ENCODE assay signal across 16 cellular contexts in the genomic region with DNA sequence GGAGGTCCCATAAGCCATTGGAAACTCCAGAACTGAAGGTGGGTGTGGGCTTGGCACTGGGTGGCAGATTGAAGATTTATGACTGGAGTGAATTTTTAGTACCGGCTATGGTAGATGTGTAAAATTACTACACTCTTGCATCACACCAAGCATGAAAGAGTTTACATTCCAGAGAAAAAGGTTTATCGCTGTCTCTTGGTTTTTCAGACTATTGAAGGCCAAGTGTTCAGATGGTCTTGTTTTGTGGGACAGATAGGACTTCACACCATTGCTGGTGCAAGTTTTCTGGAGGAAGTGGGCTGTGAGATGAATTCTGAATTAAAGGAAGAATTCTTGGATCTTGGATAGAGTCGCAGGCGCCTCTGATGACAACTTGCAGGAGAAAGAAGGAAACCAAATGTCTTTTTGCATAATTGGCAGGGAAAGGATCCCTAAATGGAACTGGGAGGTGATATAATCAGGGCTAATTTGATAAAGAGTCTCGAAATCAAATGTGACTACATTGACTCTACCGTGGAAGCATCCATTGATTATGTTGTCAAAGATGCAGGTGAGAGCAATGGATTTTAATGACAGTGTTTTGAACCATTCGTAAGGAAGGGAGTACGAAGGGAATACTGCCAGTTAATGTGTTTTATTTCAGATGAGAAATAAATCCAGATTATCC. TPM values are rescaled to one million over a fixed set of nuclear protein-coding genes. Genes with fewer than 3 reads are reported as not detected.
A peak's percentile ranks its signal among the peaks of the same experiment; 100 is the strongest.
DNase-seq lines count a peak whose midpoint lies in the region; ATAC-seq and TF ChIP-seq lines count a peak whose summit lies in the region.
"Had no signal": no experiment of that assay in that cellular context is flagged by ENCODE, and none has a peak within 500 bp of the region (broad histone marks: within the 10 kb centered on the region; RNA-seq: fewer than 3 reads in every experiment).

No MANE protein-coding gene starts in this region.

- intact Hi-C loops in left ventricle myocardium inferior (cut with micrococcal nuclease) = no loop called here

- no peak for ATAC-seq in activated CD8-positive, alpha-beta memory T cell treated with anti-CD3 and anti-CD28 coated beads, Interleukin-2, amount 10 ng/mL, durations not matched to agents 7 days and 5 days
- ATAC-seq: stimulated activated naive B cell treated with anti-CD40 and anti-IgM and Interleukin-4, amounts not matched to agents 10 μg/mL and 1 μg/mL and 100 μg/mL, for 72 hours had no signal

- no peaks in the 10 kb centered on the region for H3K27me3 ChIP-seq in left ventricle myocardium inferior (ENCODE audit: low read depth)
- H3K27me3 ChIP-seq: vagina had no signal

- no peaks in the 10 kb centered on the region for H3K36me3 ChIP-seq in HEK293 (ENCODE audit: control insufficient read depth in 2 of 2, insufficient read depth in 1 of 2, low read length in 2 of 2)
- H3K36me3 ChIP-seq in left ventricle myocardium inferior = no peaks in the 10 kb centered on the region
- H3K36me3 ChIP-seq: vagina had no signal

- TF ChIP-seq CTCF in AG09309 (IDR thresholded peaks at IDR 0.05; ENCODE audit: control insufficient read depth, insufficient read depth, low read depth, low read length, missing control alignments) (no peak), HEK293 (tag by site-specific recombination; IDR thresholded peaks at IDR 0.05) (no peak), left ventricle myocardium inferior (IDR thresholded peaks at IDR 0.05; ENCODE audit: borderline replicate concordance) (no peak), GM20000 (IDR thresholded peaks at IDR 0.05; ENCODE audit: extremely low read depth, missing control alignments) (no peak)

- CTCF ChIA-PET in HEK293 (lab: Yijun Ruan, JAX) = interaction anchor here (0.5 to 0.6 kb wide), 2 partner anchors 27 to 81 kb away, joined by 3 read pairs; no protein-coding TSS in a partner anchor
- CTCF ChIA-PET in activated CD8-positive, alpha-beta memory T cell treated with anti-CD3 and anti-CD28 coated beads, Interleukin-2, amount 10 ng/mL, durations not matched to agents 7 days and 5 days (lab: Charles Lee) = interaction anchor here (1.1 kb wide), 1 partner anchor 14 kb away, joined by 3 read pairs; a partner anchor contains a TSS

- H3K9me3 ChIP-seq in HEK293 (ENCODE audit: control insufficient read depth, insufficient read depth, low read depth, low read length) = no peaks in the 10 kb centered on the region
- no peaks in the 10 kb centered on the region for H3K9me3 ChIP-seq in left ventricle myocardium inferior (replicated peaks)
- H3K9me3 ChIP-seq: vagina had no signal

- no peaks in the 10 kb centered on the region for H3K4me1 ChIP-seq in HEK293 (ENCODE audit: control insufficient read depth, insufficient read depth, low read length)
- no peaks in the 10 kb centered on the region for H3K4me1 ChIP-seq in left ventricle myocardium inferior
- H3K4me1 ChIP-seq: vagina had no signal

- no peak overlapping the region for H3K4me3 Mint-ChIP-seq in activated CD8-positive, alpha-beta memory T cell treated with anti-CD3 and anti-CD28 coated beads, Interleukin-2, amount 10 ng/mL, durations not matched to agents 7 days and 5 days
- H3K4me3 Mint-ChIP-seq: activated naive CD4-positive, alpha-beta T cell treated with anti-CD3 and anti-CD28 coated beads for 36 hours; stimulated activated naive B cell treated with anti-CD40 and anti-IgM and Interleukin-4, amounts not matched to agents 10 μg/mL and 1 μg/mL and 100 μg/mL, for 72 hours had no signal

- POLR2A ChIA-PET in HEK293 (lab: Yijun Ruan, JAX) = interaction anchor here (0.7 kb wide), 1 partner anchor 14 kb away, joined by 4 read pairs; a partner anchor contains a TSS

- peaks cover 12% of the 10 kb centered on the region for H3K4me1 Mint-ChIP-seq in activated CD8-positive, alpha-beta memory T cell treated with anti-CD3 and anti-CD28 coated beads, Interleukin-2, amount 10 ng/mL, durations not matched to agents 7 days and 5 days

- peak overlapping the region; percentile 21 for H3K4me3 ChIP-seq in AG09309 (ENCODE audit: control insufficient read depth, low read depth, low read length)
- H3K4me3 ChIP-seq in HEK293 (ENCODE audit: low read depth, low read length) = no peak overlapping the region
- no peak overlapping the region for H3K4me3 ChIP-seq in left ventricle myocardium inferior
- H3K4me3 ChIP-seq: lung, vagina had no signal

- no peaks in the 10 kb centered on the region for H3K36me3 Mint-ChIP-seq in activated CD8-positive, alpha-beta memory T cell treated with anti-CD3 and anti-CD28 coated beads, Interleukin-2, amount 10 ng/mL, durations not matched to agents 7 days and 5 days
- H3K36me3 Mint-ChIP-seq: stimulated activated naive B cell treated with anti-CD40 and anti-IgM and Interleukin-4, amounts not matched to agents 10 μg/mL and 1 μg/mL and 100 μg/mL, for 72 hours had no signal

- no peaks in the 10 kb centered on the region for H3K27me3 Mint-ChIP-seq in activated CD8-positive, alpha-beta memory T cell treated with anti-CD3 and anti-CD28 coated beads, Interleukin-2, amount 10 ng/mL, durations not matched to agents 7 days and 5 days

- DNase-seq in AG09309 (ENCODE audit: low read depth) = peak; percentile 62
- peak; percentile 57 for DNase-seq in SW480 (ENCODE audit: low spot score)
- no peak for DNase-seq in left ventricle myocardium inferior
- DNase-seq in hepatic stellate cell (ENCODE audit: low spot score) = no peak
- no peak for DNase-seq in GM20000 (ENCODE audit: low spot score)
- no peak for DNase-seq in activated CD8-positive, alpha-beta memory T cell treated with anti-CD3 and anti-CD28 coated beads, Interleukin-2, amount 10 ng/mL, durations not matched to agents 7 days and 5 days
- DNase-seq in NK-92 (lab: John Stamatoyannopoulos, UW; ENCODE audit: unreplicated experiment) = no peak
- DNase-seq: activated naive CD4-positive, alpha-beta T cell treated with anti-CD3 and anti-CD28 coated beads for 36 hours; cerebellar nuclear complex; KG1; NCI-H187; NCI-H524 treated with DMSO at 0.1 percent for 48 hours; stimulated activated naive B cell treated with anti-CD40 and anti-IgM and Interleukin-4, amounts not matched to agents 10 μg/mL and 1 μg/mL and 100 μg/mL, for 72 hours had no signal

- H3K27ac ChIP-seq in HEK293 (ENCODE audit: extremely low read depth, low read depth, low read length) (no peak overlapping the region; the same call in 1 of the 2 replicates), left ventricle myocardium inferior (replicated peaks) (peak overlapping the region; percentile 14)
- H3K27ac ChIP-seq: vagina had no signal

- no peak overlapping the region for H3K27ac Mint-ChIP-seq in activated CD8-positive, alpha-beta memory T cell treated with anti-CD3 and anti-CD28 coated beads, Interleukin-2, amount 10 ng/mL, durations not matched to agents 7 days and 5 days
- H3K27ac Mint-ChIP-seq: activated naive CD4-positive, alpha-beta T cell treated with anti-CD3 and anti-CD28 coated beads for 36 hours; stimulated activated naive B cell treated with anti-CD40 and anti-IgM and Interleukin-4, amounts not matched to agents 10 μg/mL and 1 μg/mL and 100 μg/mL, for 72 hours had no signal

- no peaks in the 10 kb centered on the region for H3K9me3 Mint-ChIP-seq in activated CD8-positive, alpha-beta memory T cell treated with anti-CD3 and anti-CD28 coated beads, Interleukin-2, amount 10 ng/mL, durations not matched to agents 7 days and 5 days (ENCODE audit: low read depth)

TF ChIP-seq in HEK293, 187 proteins besides CTCF, POLR2A, EP300 and RAD21 (continues in another document):
- no peak for TF ChIP-seq ZNF302 (tag by site-specific recombination; IDR thresholded peaks at IDR 0.05; ENCODE audit: low read depth)
- TF ChIP-seq, protein P1, sequence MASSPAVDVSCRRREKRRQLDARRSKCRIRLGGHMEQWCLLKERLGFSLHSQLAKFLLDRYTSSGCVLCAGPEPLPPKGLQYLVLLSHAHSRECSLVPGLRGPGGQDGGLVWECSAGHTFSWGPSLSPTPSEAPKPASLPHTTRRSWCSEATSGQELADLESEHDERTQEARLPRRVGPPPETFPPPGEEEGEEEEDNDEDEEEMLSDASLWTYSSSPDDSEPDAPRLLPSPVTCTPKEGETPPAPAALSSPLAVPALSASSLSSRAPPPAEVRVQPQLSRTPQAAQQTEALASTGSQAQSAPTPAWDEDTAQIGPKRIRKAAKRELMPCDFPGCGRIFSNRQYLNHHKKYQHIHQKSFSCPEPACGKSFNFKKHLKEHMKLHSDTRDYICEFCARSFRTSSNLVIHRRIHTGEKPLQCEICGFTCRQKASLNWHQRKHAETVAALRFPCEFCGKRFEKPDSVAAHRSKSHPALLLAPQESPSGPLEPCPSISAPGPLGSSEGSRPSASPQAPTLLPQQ (tag by site-specific recombination; IDR thresholded peaks at IDR 0.05) = 0 out of 2 replicates have a peak, but pooled peaks have one; percentile 34
- TF ChIP-seq ZNF473 (tag by site-specific recombination; IDR thresholded peaks at IDR 0.05) = no peak
- peak; percentile 50 for TF ChIP-seq ZBTB17 (tag by site-specific recombination; IDR thresholded peaks at IDR 0.05)
- TF ChIP-seq, protein P2, sequence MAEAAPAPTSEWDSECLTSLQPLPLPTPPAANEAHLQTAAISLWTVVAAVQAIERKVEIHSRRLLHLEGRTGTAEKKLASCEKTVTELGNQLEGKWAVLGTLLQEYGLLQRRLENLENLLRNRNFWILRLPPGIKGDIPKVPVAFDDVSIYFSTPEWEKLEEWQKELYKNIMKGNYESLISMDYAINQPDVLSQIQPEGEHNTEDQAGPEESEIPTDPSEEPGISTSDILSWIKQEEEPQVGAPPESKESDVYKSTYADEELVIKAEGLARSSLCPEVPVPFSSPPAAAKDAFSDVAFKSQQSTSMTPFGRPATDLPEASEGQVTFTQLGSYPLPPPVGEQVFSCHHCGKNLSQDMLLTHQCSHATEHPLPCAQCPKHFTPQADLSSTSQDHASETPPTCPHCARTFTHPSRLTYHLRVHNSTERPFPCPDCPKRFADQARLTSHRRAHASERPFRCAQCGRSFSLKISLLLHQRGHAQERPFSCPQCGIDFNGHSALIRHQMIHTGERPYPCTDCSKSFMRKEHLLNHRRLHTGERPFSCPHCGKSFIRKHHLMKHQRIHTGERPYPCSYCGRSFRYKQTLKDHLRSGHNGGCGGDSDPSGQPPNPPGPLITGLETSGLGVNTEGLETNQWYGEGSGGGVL (tag by site-specific recombination; IDR thresholded peaks at IDR 0.05) = peak; percentile 18; the same call in 1 of the 2 replicates
- peak; percentile 46 for TF ChIP-seq ZNF335 (tag by site-specific recombination; conservative IDR thresholded peaks at IDR 0.05)

RNA-seq across cellular contexts. Expression of a gene that starts 14.2 kb away (rescaled TPM):
- 12.4 TPM for total RNA-seq in left ventricle myocardium inferior
- total RNA-seq in activated CD8-positive, alpha-beta memory T cell treated with anti-CD3 and anti-CD28 coated beads, Interleukin-2, amount 10 ng/mL, durations not matched to agents 7 days and 5 days = 10 to 100 TPM; 21.3 to 31.7 TPM

Comparison
In these comparisons a context has a peak if more than half of its experiments do, and no peak if none do; other contexts are left out.
1. DNase-seq: peak in AG09309 (single experiment) and SW480 (single experiment); none in left ventricle myocardium inferior (single experiment), hepatic stellate cell (single experiment), GM20000 (single experiment), activated CD8-positive, alpha-beta memory T cell treated with anti-CD3 and anti-CD28 coated beads, Interleukin-2, amount 10 ng/mL, durations not matched to agents 7 days and 5 days (single experiment) and NK-92 (single experiment).